21 cellular contexts compared by ENCODE assay signal in genomic region chr1:9807541-9807940, GRCh38. TPM values are rescaled to one million over a fixed set of nuclear protein-coding genes. Genes with fewer than 3 reads are reported as not detected.
A peak's percentile ranks its signal among the peaks of the same experiment; 100 is the strongest.
DNase-seq lines count a peak whose midpoint lies in the region; ATAC-seq and TF ChIP-seq lines count a peak whose summit lies in the region.
"Had no signal": no experiment of that assay in that cellular context is flagged by ENCODE, and none has a peak within 500 bp of the region (broad histone marks: within the 10 kb centered on the region; RNA-seq: fewer than 3 reads in every experiment).

No MANE protein-coding gene starts in this region.

- H3K4me3 ChIP-seq in adrenal gland: no peak overlapping the region
- H3K4me3 ChIP-seq: coronary artery, lower lobe of right lung, vagina had no signal

- no peak for TF ChIP-seq CTCF in adrenal gland (IDR thresholded peaks at IDR 0.05)

- peaks cover 17 to 31% of the 10 kb centered on the region in 2 donors for H3K4me1 ChIP-seq in adrenal gland (replicated peaks in 1 of 2)

- 73 to 85% (median 75%) methylated on average over 12 of the region's 12 CpGs for WGBS in adrenal gland, 4 donors

- H3K4me1 Mint-ChIP-seq in activated T-cell treated with anti-CD3 and anti-CD28 coated beads, Interleukin-2, amount 50 U/mL, for 24 hours (ENCODE audit: low read depth): peaks cover 52% of the 10 kb centered on the region
- H3K4me1 Mint-ChIP-seq in activated T-cell treated with anti-CD3 and anti-CD28 coated beads, Interleukin-2, amount 50 U/mL, for 72 hours (ENCODE audit: low read depth): peaks cover 28% of the 10 kb centered on the region
- peaks cover 49% of the 10 kb centered on the region for H3K4me1 Mint-ChIP-seq in stimulated activated memory B cell treated with anti-CD40 and anti-IgM and Interleukin-4, amounts not matched to agents 10 μg/mL and 1 μg/mL and 100 μg/mL, for 72 hours

- peak; percentile 29 for DNase-seq in activated T-cell treated with anti-CD3 and anti-CD28 coated beads, Interleukin-2, amount 50 U/mL, for 24 hours
- DNase-seq in activated T-cell treated with anti-CD3 and anti-CD28 coated beads, Interleukin-2, amount 50 U/mL, for 72 hours: no peak
- DNase-seq in NCI-H510A treated with DMSO at 0.1 percent for 48 hours (lab: John Stamatoyannopoulos, UW) (peak; percentile 94), cerebellum (ENCODE audit: low spot score) (no peak), adrenal gland (no peak), NCI-H1105 (lab: John Stamatoyannopoulos, UW) (no peak)
- DNase-seq: activated CD4-positive, alpha-beta memory T cell treated with anti-CD3 and anti-CD28 coated beads, Interleukin-2, amount 10 ng/mL, durations not matched to agents 7 days and 5 days; activated T-cell treated with anti-CD3 and anti-CD28 coated beads, Interleukin-2, amount 50 U/mL, for 4 hours; immature natural killer cell; lower lobe of right lung; NCI-H1436; NCI-H748 treated with DMSO at 0.1 percent for 48 hours; retina; Right ventricle myocardium superior; substantia nigra; T-cell had no signal

- no peak overlapping the region for H3K4me3 Mint-ChIP-seq in activated T-cell treated with anti-CD3 and anti-CD28 coated beads, Interleukin-2, amount 50 U/mL, for 24 hours
- H3K4me3 Mint-ChIP-seq in activated T-cell treated with anti-CD3 and anti-CD28 coated beads, Interleukin-2, amount 50 U/mL, for 72 hours: no peak overlapping the region
- no peak overlapping the region for H3K4me3 Mint-ChIP-seq in stimulated activated memory B cell treated with anti-CD40 and anti-IgM and Interleukin-4, amounts not matched to agents 10 μg/mL and 1 μg/mL and 100 μg/mL, for 72 hours
- H3K4me3 Mint-ChIP-seq: activated CD4-positive, alpha-beta memory T cell treated with anti-CD3 and anti-CD28 coated beads, Interleukin-2, amount 10 ng/mL, durations not matched to agents 7 days and 5 days; activated naive CD4-positive, alpha-beta T cell treated with anti-CD3 and anti-CD28 coated beads, Interleukin-2, amount 50 U/mL, for 24 hours; activated T-cell treated with anti-CD3 and anti-CD28 coated beads, Interleukin-2, amount 50 U/mL, for 4 hours; immature natural killer cell had no signal

- peaks cover 2% of the 10 kb centered on the region for H3K36me3 Mint-ChIP-seq in activated T-cell treated with anti-CD3 and anti-CD28 coated beads, Interleukin-2, amount 50 U/mL, for 24 hours (ENCODE audit: low read depth)
- no peaks in the 10 kb centered on the region for H3K36me3 Mint-ChIP-seq in activated T-cell treated with anti-CD3 and anti-CD28 coated beads, Interleukin-2, amount 50 U/mL, for 72 hours (ENCODE audit: insufficient read depth in 2 of 2)
- H3K36me3 Mint-ChIP-seq in stimulated activated memory B cell treated with anti-CD40 and anti-IgM and Interleukin-4, amounts not matched to agents 10 μg/mL and 1 μg/mL and 100 μg/mL, for 72 hours: peaks cover 11% of the 10 kb centered on the region
- H3K36me3 Mint-ChIP-seq: activated naive CD4-positive, alpha-beta T cell treated with anti-CD3 and anti-CD28 coated beads, Interleukin-2, amount 50 U/mL, for 24 hours; immature natural killer cell had no signal

- no peaks in the 10 kb centered on the region for H3K9me3 ChIP-seq in adrenal gland (replicated peaks in 1 of 3)
- H3K9me3 ChIP-seq: lower lobe of right lung, vagina had no signal

- no peak for ATAC-seq in activated T-cell treated with anti-CD3 and anti-CD28 coated beads, Interleukin-2, amount 50 U/mL, for 72 hours (replicated peaks in 1 of 2)
- ATAC-seq in esophagus mucosa: peak; percentile 12
- no peak for ATAC-seq in stimulated activated memory B cell treated with anti-CD40 and anti-IgM and Interleukin-4, amounts not matched to agents 10 μg/mL and 1 μg/mL and 100 μg/mL, for 72 hours
- ATAC-seq: activated T-cell treated with anti-CD3 and anti-CD28 coated beads, Interleukin-2, amount 50 U/mL, for 4 hours had no signal

- H3K27me3 Mint-ChIP-seq in activated T-cell treated with anti-CD3 and anti-CD28 coated beads, Interleukin-2, amount 50 U/mL, for 24 hours: no peaks in the 10 kb centered on the region
- H3K27me3 Mint-ChIP-seq in activated T-cell treated with anti-CD3 and anti-CD28 coated beads, Interleukin-2, amount 50 U/mL, for 72 hours (ENCODE audit: low read depth): no peaks in the 10 kb centered on the region
- H3K27me3 Mint-ChIP-seq in stimulated activated memory B cell treated with anti-CD40 and anti-IgM and Interleukin-4, amounts not matched to agents 10 μg/mL and 1 μg/mL and 100 μg/mL, for 72 hours: no peaks in the 10 kb centered on the region
- H3K27me3 Mint-ChIP-seq: activated CD4-positive, alpha-beta memory T cell treated with anti-CD3 and anti-CD28 coated beads, Interleukin-2, amount 10 ng/mL, durations not matched to agents 7 days and 5 days; activated naive CD4-positive, alpha-beta T cell treated with anti-CD3 and anti-CD28 coated beads, Interleukin-2, amount 50 U/mL, for 24 hours; T-cell had no signal

- H3K27ac Mint-ChIP-seq in activated T-cell treated with anti-CD3 and anti-CD28 coated beads, Interleukin-2, amount 50 U/mL, for 24 hours: peak overlapping the region; percentile 32
- no peak overlapping the region for H3K27ac Mint-ChIP-seq in activated T-cell treated with anti-CD3 and anti-CD28 coated beads, Interleukin-2, amount 50 U/mL, for 72 hours
- peak overlapping the region; percentile 34 for H3K27ac Mint-ChIP-seq in stimulated activated memory B cell treated with anti-CD40 and anti-IgM and Interleukin-4, amounts not matched to agents 10 μg/mL and 1 μg/mL and 100 μg/mL, for 72 hours
- H3K27ac Mint-ChIP-seq: activated CD4-positive, alpha-beta memory T cell treated with anti-CD3 and anti-CD28 coated beads, Interleukin-2, amount 10 ng/mL, durations not matched to agents 7 days and 5 days; activated naive CD4-positive, alpha-beta T cell treated with anti-CD3 and anti-CD28 coated beads, Interleukin-2, amount 50 U/mL, for 24 hours had no signal

- no peaks in the 10 kb centered on the region for H3K36me3 ChIP-seq in adrenal gland (replicated peaks in 1 of 2)
- H3K36me3 ChIP-seq: lower lobe of right lung, vagina had no signal

- intact Hi-C loops in adrenal gland (cut with DNase I): no loop called here

- TF ChIP-seq POLR2A in adrenal gland (IDR thresholded peaks at IDR 0.05): no peak

- H3K9me3 Mint-ChIP-seq in activated T-cell treated with anti-CD3 and anti-CD28 coated beads, Interleukin-2, amount 50 U/mL, for 24 hours: no peaks in the 10 kb centered on the region
- H3K9me3 Mint-ChIP-seq in activated T-cell treated with anti-CD3 and anti-CD28 coated beads, Interleukin-2, amount 50 U/mL, for 72 hours: no peaks in the 10 kb centered on the region
- no peaks in the 10 kb centered on the region for H3K9me3 Mint-ChIP-seq in stimulated activated memory B cell treated with anti-CD40 and anti-IgM and Interleukin-4, amounts not matched to agents 10 μg/mL and 1 μg/mL and 100 μg/mL, for 72 hours
- H3K9me3 Mint-ChIP-seq: activated CD4-positive, alpha-beta memory T cell treated with anti-CD3 and anti-CD28 coated beads, Interleukin-2, amount 10 ng/mL, durations not matched to agents 7 days and 5 days; activated naive CD4-positive, alpha-beta T cell treated with anti-CD3 and anti-CD28 coated beads, Interleukin-2, amount 50 U/mL, for 24 hours; activated T-cell treated with anti-CD3 and anti-CD28 coated beads, Interleukin-2, amount 50 U/mL, for 4 hours; immature natural killer cell; T-cell had no signal

- H3K27ac ChIP-seq in adrenal gland: no peak overlapping the region
- H3K27ac ChIP-seq: coronary artery, lower lobe of right lung, vagina had no signal

- H3K27me3 ChIP-seq in adrenal gland: no peaks in the 10 kb centered on the region
- H3K27me3 ChIP-seq: vagina had no signal

RNA-seq across cellular contexts. Expression of gene CLSTN1, which starts 16.2 kb away (rescaled TPM):
- 10 to 100 TPM; 31.7 to 34.1 TPM for total RNA-seq in activated T-cell treated with anti-CD3 and anti-CD28 coated beads, Interleukin-2, amount 50 U/mL, for 72 hours
- total RNA-seq in esophagus mucosa: 121 TPM
- 94.4 TPM for total RNA-seq in cerebellum
- 100 to 1,000 TPM in 2 of 8 donors, 10 to 100 TPM in 6; 69.3 to 106 (median 87.6) TPM for total RNA-seq in adrenal gland
- polyA plus RNA-seq in adrenal gland: 10 to 100 TPM; 48.8 to 74.3 (median 67.0) TPM

Comparison
In these comparisons a context has a peak if more than half of its experiments do, and no peak if none do; other contexts are left out.
1. DNase-seq: peak in activated T-cell treated with anti-CD3 and anti-CD28 coated beads, Interleukin-2, amount 50 U/mL, for 24 hours (single experiment) and NCI-H510A treated with DMSO at 0.1 percent for 48 hours (single experiment); none in activated T-cell treated with anti-CD3 and anti-CD28 coated beads, Interleukin-2, amount 50 U/mL, for 72 hours (0 of 2), cerebellum (single experiment), adrenal gland (0 of 7) and NCI-H1105 (single experiment).